In the genomic region with DNA sequence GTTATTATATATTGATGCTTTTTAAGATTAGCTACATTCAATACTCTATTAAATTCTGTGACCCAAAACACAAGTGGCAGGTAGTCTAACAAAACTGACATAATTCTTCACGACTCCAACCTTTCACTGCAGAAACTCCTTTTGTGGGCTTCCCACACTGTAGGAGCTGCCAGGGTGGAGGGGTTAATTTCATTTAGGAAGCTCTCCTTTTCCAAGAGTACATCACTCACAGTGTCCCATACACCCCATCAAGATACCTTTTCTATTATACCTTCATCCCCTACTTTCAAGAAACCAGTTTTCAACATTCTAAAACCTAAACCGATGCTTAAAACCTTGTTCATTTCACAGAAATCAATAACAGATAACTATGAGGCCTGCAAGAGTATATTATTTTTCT, we compare ENCODE assay signal across 7 cellular contexts. TPM values are rescaled to one million over a fixed set of nuclear protein-coding genes. Genes with fewer than 3 reads are reported as not detected.
A peak's percentile ranks its signal among the peaks of the same experiment; 100 is the strongest.
DNase-seq lines count a peak whose midpoint lies in the region; ATAC-seq and TF ChIP-seq lines count a peak whose summit lies in the region.

No MANE protein-coding gene starts in this region.

- H3K4me3 ChIP-seq in PC-3 (ENCODE audit: low read length) (peak overlapping the region; percentile 85), parathyroid adenoma (ENCODE audit: low read depth, low read length) (peak overlapping the region; percentile 94)

- no peak for TF ChIP-seq POLR2A in erythroblast (IDR thresholded peaks at IDR 0.05; ENCODE audit: low read length)

- TSS peak; percentile 59 for BruUV-seq in PC-3 (replicated peaks; lab: Mats Ljungman, UMichigan)

- H3K79me2 ChIP-seq in PC-3 (ENCODE audit: low read length), result peaks cover 56% of the 10 kb centered on the region
- no peaks in the 10 kb centered on the region for H3K79me2 ChIP-seq in parathyroid adenoma

- H3K9me3 ChIP-seq in PC-3 (ENCODE audit: low read length) (no peaks in the 10 kb centered on the region), parathyroid adenoma (ENCODE audit: control insufficient read depth, low read length) (no peaks in the 10 kb centered on the region)

- DNase-seq in PC-3 (no peak), erythroblast (lab: John Stamatoyannopoulos, UW) (peak; percentile 31 to 57), iPS-NIHi7 (ENCODE audit: extremely low spot score) (no peak), NAMALWA (ENCODE audit: low spot score) (no peak), NCI-H446 (lab: John Stamatoyannopoulos, UW) (no peak)

- POLR2A ChIA-PET in PC-3 (lab: Charles Lee; ENCODE audit: unreplicated experiment), result no interaction called here

- no peaks in the 10 kb centered on the region for H3K9me2 ChIP-seq in PC-3 (replicated peaks; ENCODE audit: low read length)

- H3K4me2 ChIP-seq in PC-3 (ENCODE audit: low read length) (peak overlapping the region; percentile 88), parathyroid adenoma (ENCODE audit: low read length) (peak overlapping the region; percentile 83)

- ATAC-seq in GM19328 (IDR thresholded peaks at IDR 0.05; ENCODE audit: unreplicated experiment) (peak; percentile 1), PC-3 (peak; percentile 33)

- H3K27me3 ChIP-seq in PC-3 (ENCODE audit: low read length) (no peaks in the 10 kb centered on the region), parathyroid adenoma (ENCODE audit: control insufficient read depth, insufficient read depth, low read length) (no peaks in the 10 kb centered on the region)

- H2AFZ ChIP-seq in PC-3 (ENCODE audit: low read length), result peak overlapping the region; percentile 90; the same call in 1 of the 2 replicates
- peak overlapping the region; percentile 95 for H2AFZ ChIP-seq in parathyroid adenoma

- no peaks in the 10 kb centered on the region for H3F3A ChIP-seq in PC-3 (ENCODE audit: low read length, unreplicated experiment)

- intact Hi-C loops in PC-3 (cut with micrococcal nuclease), result no loop called here

- H3K4me1 ChIP-seq in PC-3 (ENCODE audit: insufficient read depth, low read length) (peaks cover 23% of the 10 kb centered on the region), parathyroid adenoma (no peaks in the 10 kb centered on the region)

- peak overlapping the region; percentile 96 for H3K9ac ChIP-seq in PC-3 (ENCODE audit: low read length)
- H3K9ac ChIP-seq in parathyroid adenoma, result no peak overlapping the region

- H3K36me3 ChIP-seq in PC-3 (ENCODE audit: low read depth, low read length) (peaks cover 8% of the 10 kb centered on the region; the same call in 1 of the 2 replicates), parathyroid adenoma (ENCODE audit: control insufficient read depth, insufficient read depth, low read length) (no peaks in the 10 kb centered on the region)

- H3K27ac ChIP-seq in PC-3 (ENCODE audit: low read length) (no peak overlapping the region), parathyroid adenoma (peak overlapping the region; percentile 71)

- no peaks in the 10 kb centered on the region for H4K20me1 ChIP-seq in PC-3 (ENCODE audit: low read length)

- TF ChIP-seq CTCF in PC-3 (conservative IDR thresholded peaks at IDR 0.05; ENCODE audit: low read depth, low read length) (no peak), parathyroid adenoma (IDR thresholded peaks at IDR 0.05) (no peak)

- CTCF ChIA-PET in PC-3 (lab: Charles Lee), result no interaction called here

RNA-seq across cellular contexts. Expression of gene THUMPD2, which starts 0.8 kb away (rescaled TPM):
- total RNA-seq in PC-3 (2014; rRNA removed), result 10.2 and 11.9 TPM in 2 replicates

Comparison
In these comparisons a context has a peak if more than half of its experiments do, and no peak if none do; other contexts are left out.
1. DNase-seq: peak in erythroblast (2 of 2); none in PC-3 (single experiment), iPS-NIHi7 (single experiment), NAMALWA (single experiment) and NCI-H446 (0 of 2).